In the genomic region with DNA sequence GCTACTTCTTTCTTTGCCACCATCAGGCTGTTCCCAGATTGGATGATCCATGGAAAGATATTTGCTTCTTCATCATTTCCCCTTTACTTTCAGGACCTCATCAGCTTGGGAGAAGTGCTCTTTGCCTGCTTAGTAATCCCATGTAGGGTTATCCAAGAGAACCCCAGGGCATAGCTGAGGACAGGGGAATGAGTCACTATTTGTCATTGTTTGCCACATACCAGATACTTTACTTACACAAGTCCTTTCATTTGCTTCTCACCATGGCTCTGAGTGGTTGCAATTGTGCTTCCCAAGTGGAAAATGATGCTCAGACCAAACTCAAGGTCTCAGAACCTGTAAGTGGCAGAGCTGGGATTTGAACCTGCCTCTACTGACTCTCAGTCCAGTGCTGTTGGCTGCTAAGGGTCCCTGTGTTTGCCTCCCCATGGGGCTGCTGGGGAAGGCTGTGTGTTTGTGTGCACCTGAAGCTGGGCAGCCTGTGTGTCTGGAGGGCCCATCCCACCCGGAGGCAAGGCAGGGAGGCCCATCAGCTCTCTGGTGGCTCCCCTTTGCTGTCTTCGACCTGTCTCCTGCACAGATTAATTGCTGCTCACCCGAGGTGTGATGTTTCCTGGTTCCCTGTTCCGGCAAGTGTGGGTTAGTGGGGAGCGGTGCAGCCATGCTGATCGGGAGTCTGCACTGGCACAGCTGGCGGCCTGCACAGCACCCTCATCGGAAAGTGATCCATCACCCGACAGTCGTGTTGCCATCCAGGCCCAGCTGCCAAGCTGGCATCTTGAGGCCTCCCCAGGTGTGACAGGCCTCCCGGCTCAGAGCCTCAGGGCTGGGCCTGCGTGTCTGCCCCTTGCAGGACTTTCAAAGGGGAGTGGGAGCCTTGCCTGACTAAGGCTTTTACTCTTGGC, we compare ENCODE assay signal across 17 cellular contexts.
A peak's percentile ranks its signal among the peaks of the same experiment; 100 is the strongest.
DNase-seq lines count a peak whose midpoint lies in the region; ATAC-seq and TF ChIP-seq lines count a peak whose summit lies in the region.
"Had no signal": no experiment of that assay in that cellular context is flagged by ENCODE, and none has a peak within 500 bp of the region (broad histone marks: within the 10 kb centered on the region; RNA-seq: fewer than 3 reads in every experiment).

No MANE protein-coding gene starts in this region.

- no peaks in the 10 kb centered on the region for H3K36me3 Mint-ChIP-seq in MCF 10A (ENCODE audit: insufficient read depth, unreplicated experiment)
- H3K36me3 Mint-ChIP-seq in activated CD4-positive, alpha-beta memory T cell treated with anti-CD3 and anti-CD28 coated beads, Interleukin-2, amount 10 ng/mL, durations not matched to agents 7 days and 5 days (ENCODE audit: low read depth) = no peaks in the 10 kb centered on the region

- no peaks in the 10 kb centered on the region for H3K27me3 ChIP-seq in HUES64 (ENCODE audit: insufficient read depth, low read length)
- H3K27me3 ChIP-seq: right lobe of liver had no signal

- no peak overlapping the region for H3K4me3 ChIP-seq in HUES64 (ENCODE audit: low read length)
- H3K4me3 ChIP-seq: gastroesophageal sphincter, right lobe of liver had no signal

- no peak overlapping the region for H3K27ac Mint-ChIP-seq in MCF 10A (ENCODE audit: low read depth, unreplicated experiment)
- no peak overlapping the region for H3K27ac Mint-ChIP-seq in activated CD4-positive, alpha-beta memory T cell treated with anti-CD3 and anti-CD28 coated beads, Interleukin-2, amount 10 ng/mL, durations not matched to agents 7 days and 5 days
- H3K27ac Mint-ChIP-seq in stimulated activated naive CD8-positive, alpha-beta T cell treated with anti-CD3 and anti-CD28 coated beads, Interleukin-15, amount 100 ng/mL, for 72 hours = no peak overlapping the region
- H3K27ac Mint-ChIP-seq: dendritic cell treated with granulocyte-macrophage colony-stimulating factor and Interleukin-4, amounts not matched to agents 40 ng/mL and 50 ng/mL, for 4 days; nephron had no signal

- no peak for TF ChIP-seq CTCF in MCF 10A (IDR thresholded peaks at IDR 0.05; ENCODE audit: unreplicated experiment)

- DNase-seq in EH (ENCODE audit: low read depth) (peak; percentile 64), MCF 10A (ENCODE audit: unreplicated experiment) (peak; percentile 81), kidney glomerular epithelial cell (lab: John Stamatoyannopoulos, UW) (peak; percentile 3), NCI-H748 (lab: John Stamatoyannopoulos, UW; ENCODE audit: unreplicated experiment) (no peak), ureter (ENCODE audit: low spot score) (no peak)
- no peak for DNase-seq in activated CD4-positive, alpha-beta memory T cell treated with anti-CD3 and anti-CD28 coated beads, Interleukin-2, amount 10 ng/mL, durations not matched to agents 7 days and 5 days
- no peak for DNase-seq in stimulated activated naive CD8-positive, alpha-beta T cell treated with anti-CD3 and anti-CD28 coated beads, Interleukin-15, amount 100 ng/mL, for 72 hours
- DNase-seq: left ventricle myocardium superior, NCI-H446, right lobe of liver, SHP77 treated with DMSO at 0.1 percent for 48 hours, WERI-Rb-1 had no signal

- peaks cover 7% of the 10 kb centered on the region for H3K9me3 Mint-ChIP-seq in MCF 10A (ENCODE audit: unreplicated experiment)
- no peaks in the 10 kb centered on the region for H3K9me3 Mint-ChIP-seq in activated CD4-positive, alpha-beta memory T cell treated with anti-CD3 and anti-CD28 coated beads, Interleukin-2, amount 10 ng/mL, durations not matched to agents 7 days and 5 days
- H3K9me3 Mint-ChIP-seq in stimulated activated naive CD8-positive, alpha-beta T cell treated with anti-CD3 and anti-CD28 coated beads, Interleukin-15, amount 100 ng/mL, for 72 hours = peaks cover 0 to 12% of the 10 kb centered on the region in 2 donors

- H3K27ac ChIP-seq in HUES64 (ENCODE audit: low read depth, low read length) = peak overlapping the region; percentile 27; the same call in 1 of the 2 replicates
- H3K27ac ChIP-seq: C4-2B, gastroesophageal sphincter, right lobe of liver, WERI-Rb-1 had no signal

- no peaks in the 10 kb centered on the region for H3K9me3 ChIP-seq in HUES64 (ENCODE audit: insufficient read depth, low read depth, low read length)
- H3K9me3 ChIP-seq: right lobe of liver had no signal

- BruUV-seq in MCF 10A (replicated peaks; lab: Mats Ljungman, UMichigan) = no TSS peak

- peaks cover 12% of the 10 kb centered on the region for H3K4me1 Mint-ChIP-seq in MCF 10A (ENCODE audit: insufficient read depth, unreplicated experiment)
- H3K4me1 Mint-ChIP-seq in activated CD4-positive, alpha-beta memory T cell treated with anti-CD3 and anti-CD28 coated beads, Interleukin-2, amount 10 ng/mL, durations not matched to agents 7 days and 5 days = no peaks in the 10 kb centered on the region
- H3K4me1 Mint-ChIP-seq in stimulated activated naive CD8-positive, alpha-beta T cell treated with anti-CD3 and anti-CD28 coated beads, Interleukin-15, amount 100 ng/mL, for 72 hours = no peaks in the 10 kb centered on the region

- H3K4me1 ChIP-seq in HUES64 (ENCODE audit: insufficient read depth, low read length) = peaks cover 7% of the 10 kb centered on the region
- H3K4me1 ChIP-seq: gastroesophageal sphincter, right lobe of liver had no signal

- CTCF ChIA-PET in MCF 10A (lab: Yijun Ruan, JAX) = interaction anchor here (0.6 to 2.3 kb wide), 5 partner anchors 16 to 140 kb away, joined by 3 to 6 read pairs (median 4); no protein-coding TSS in a partner anchor
- CTCF ChIA-PET in activated CD4-positive, alpha-beta memory T cell treated with anti-CD3 and anti-CD28 coated beads, Interleukin-2, amount 10 ng/mL, durations not matched to agents 7 days and 5 days (lab: Charles Lee) = no interaction called here

- peaks cover 8% of the 10 kb centered on the region for H3K27me3 Mint-ChIP-seq in MCF 10A (ENCODE audit: insufficient read depth, unreplicated experiment)
- no peaks in the 10 kb centered on the region for H3K27me3 Mint-ChIP-seq in activated CD4-positive, alpha-beta memory T cell treated with anti-CD3 and anti-CD28 coated beads, Interleukin-2, amount 10 ng/mL, durations not matched to agents 7 days and 5 days
- peaks cover 13% of the 10 kb centered on the region for H3K27me3 Mint-ChIP-seq in stimulated activated naive CD8-positive, alpha-beta T cell treated with anti-CD3 and anti-CD28 coated beads, Interleukin-15, amount 100 ng/mL, for 72 hours

- WGBS in HUES64 = 88% methylated on average over 12 of the region's 12 CpGs

- H3K9ac ChIP-seq in HUES64 (ENCODE audit: low read depth, low read length) = no peak overlapping the region

- no peaks in the 10 kb centered on the region for H3K36me3 ChIP-seq in HUES64 (ENCODE audit: insufficient read depth, low read length)
- H3K36me3 ChIP-seq: gastroesophageal sphincter, right lobe of liver, WERI-Rb-1 had no signal

- intact Hi-C loops in MCF 10A (cut with micrococcal nuclease) = no loop called here

- no peak for ATAC-seq in stimulated activated naive CD8-positive, alpha-beta T cell treated with anti-CD3 and anti-CD28 coated beads, Interleukin-15, amount 100 ng/mL, for 72 hours
- ATAC-seq: gastroesophageal sphincter, left ventricle myocardium superior had no signal

- no peak overlapping the region for H3K4me3 Mint-ChIP-seq in MCF 10A (ENCODE audit: unreplicated experiment)
- H3K4me3 Mint-ChIP-seq in activated CD4-positive, alpha-beta memory T cell treated with anti-CD3 and anti-CD28 coated beads, Interleukin-2, amount 10 ng/mL, durations not matched to agents 7 days and 5 days = no peak overlapping the region
- no peak overlapping the region for H3K4me3 Mint-ChIP-seq in stimulated activated naive CD8-positive, alpha-beta T cell treated with anti-CD3 and anti-CD28 coated beads, Interleukin-15, amount 100 ng/mL, for 72 hours
- H3K4me3 Mint-ChIP-seq: dendritic cell treated with granulocyte-macrophage colony-stimulating factor and Interleukin-4, amounts not matched to agents 40 ng/mL and 50 ng/mL, for 4 days; nephron had no signal

- POLR2A ChIA-PET in MCF 10A (lab: Yijun Ruan, JAX) = interaction anchor here (0.7 to 3.8 kb wide), 4 partner anchors 12 to 85 kb away, joined by 3 to 16 read pairs (median 4); no protein-coding TSS in a partner anchor
- POLR2A ChIA-PET in activated CD4-positive, alpha-beta memory T cell treated with anti-CD3 and anti-CD28 coated beads, Interleukin-2, amount 10 ng/mL, durations not matched to agents 7 days and 5 days (lab: Charles Lee) = no interaction called here

Comparison
In these comparisons a context has a peak if more than half of its experiments do, and no peak if none do; other contexts are left out.
1. DNase-seq: peak in EH (single experiment), MCF 10A (single experiment) and kidney glomerular epithelial cell (single experiment); none in NCI-H748 (single experiment), activated CD4-positive, alpha-beta memory T cell treated with anti-CD3 and anti-CD28 coated beads, Interleukin-2, amount 10 ng/mL, durations not matched to agents 7 days and 5 days (single experiment), stimulated activated naive CD8-positive, alpha-beta T cell treated with anti-CD3 and anti-CD28 coated beads, Interleukin-15, amount 100 ng/mL, for 72 hours (0 of 2) and ureter (single experiment).